12 cellular contexts compared by ENCODE assay signal in the genomic region with DNA sequence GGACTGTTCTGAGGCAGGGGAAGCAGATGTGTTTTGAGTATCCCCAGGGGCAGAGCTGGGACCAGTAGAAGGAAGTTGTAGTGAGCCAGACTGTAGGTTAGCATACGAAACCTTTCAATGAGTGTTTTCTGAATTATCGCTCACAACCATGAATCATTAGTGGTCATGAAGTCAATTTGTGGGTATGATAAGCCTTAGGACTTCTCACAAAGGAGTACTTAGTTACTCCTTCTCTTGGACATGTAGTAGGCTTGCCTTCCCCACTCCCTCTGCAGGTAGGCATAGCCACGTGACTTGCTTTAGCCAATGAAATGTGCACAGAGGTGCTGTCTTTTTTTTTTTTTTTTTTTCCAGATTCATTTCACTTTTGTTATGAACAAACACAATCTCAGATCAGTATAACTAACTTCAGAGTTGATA. TPM values are rescaled to one million over a fixed set of nuclear protein-coding genes. Genes with fewer than 3 reads are reported as not detected.
DNase-seq lines count a peak whose midpoint lies in the region; ATAC-seq, FAIRE-seq and TF ChIP-seq lines count a peak whose summit lies in the region.
"Had no signal": no experiment of that assay in that cellular context is flagged by ENCODE, and none has a peak within 500 bp of the region (broad histone marks: within the 10 kb centered on the region; RNA-seq: fewer than 3 reads in every experiment).

No MANE protein-coding gene starts in this region.

- no peaks in the 10 kb centered on the region for H3K9me3 Mint-ChIP-seq in activated T-helper 2 cell treated with anti-CD3 and anti-CD28 coated beads, Interferon-gamma antibody, Interleukin-2, Interleukin-4, amounts not matched to agents 10 μg/mL and 5 μg/mL and 100 μg/mL, durations not matched to agents 14 hours and 24 hours and 36 hours
- no peaks in the 10 kb centered on the region for H3K9me3 Mint-ChIP-seq in nephron progenitor cell

- no peak overlapping the region for H3K27ac ChIP-seq in pancreas
- H3K27ac ChIP-seq in psoas muscle = no peak overlapping the region

- peaks cover 0 to 7% (median 0%) of the 10 kb centered on the region in 3 donors for H3K4me1 ChIP-seq in pancreas
- no peaks in the 10 kb centered on the region for H3K4me1 ChIP-seq in psoas muscle

- peaks cover 28% of the 10 kb centered on the region for H3K36me3 Mint-ChIP-seq in activated T-helper 2 cell treated with anti-CD3 and anti-CD28 coated beads, Interferon-gamma antibody, Interleukin-2, Interleukin-4, amounts not matched to agents 10 μg/mL and 5 μg/mL and 100 μg/mL, durations not matched to agents 14 hours and 24 hours and 36 hours (ENCODE audit: low read depth)
- peaks cover 56% of the 10 kb centered on the region for H3K36me3 Mint-ChIP-seq in nephron progenitor cell (ENCODE audit: low read depth)

- no peaks in the 10 kb centered on the region for H3K9me3 ChIP-seq in pancreas
- no peaks in the 10 kb centered on the region for H3K9me3 ChIP-seq in psoas muscle

- no peaks in the 10 kb centered on the region for H3K27me3 Mint-ChIP-seq in activated T-helper 2 cell treated with anti-CD3 and anti-CD28 coated beads, Interferon-gamma antibody, Interleukin-2, Interleukin-4, amounts not matched to agents 10 μg/mL and 5 μg/mL and 100 μg/mL, durations not matched to agents 14 hours and 24 hours and 36 hours (ENCODE audit: low read depth)
- H3K27me3 Mint-ChIP-seq in nephron progenitor cell (ENCODE audit: low read depth, poor library complexity) = peaks cover 3% of the 10 kb centered on the region

- H3K27ac Mint-ChIP-seq in activated T-helper 2 cell treated with anti-CD3 and anti-CD28 coated beads, Interferon-gamma antibody, Interleukin-2, Interleukin-4, amounts not matched to agents 10 μg/mL and 5 μg/mL and 100 μg/mL, durations not matched to agents 14 hours and 24 hours and 36 hours = peak overlapping the region; percentile 64
- H3K27ac Mint-ChIP-seq in nephron progenitor cell = no peak overlapping the region

- no peak for FAIRE-seq in pancreas (lab: Jason Lieb, UNC)

- intact Hi-C loops in activated T-helper 2 cell treated with anti-CD3 and anti-CD28 coated beads, Interferon-gamma antibody, Interleukin-2, Interleukin-4, amounts not matched to agents 10 μg/mL and 5 μg/mL and 100 μg/mL, durations not matched to agents 14 hours and 24 hours and 36 hours (cut with micrococcal nuclease) = no loop called here
- intact Hi-C loops in pancreas (cut with DNase I) (no loop called here), psoas muscle (cut with DNase I) (loop anchor here in 1 of 2 donors (10.0 kb wide), 1 partner anchor 1145 kb away; no protein-coding TSS in a partner anchor)

- H3K4me3 Mint-ChIP-seq in activated T-helper 2 cell treated with anti-CD3 and anti-CD28 coated beads, Interferon-gamma antibody, Interleukin-2, Interleukin-4, amounts not matched to agents 10 μg/mL and 5 μg/mL and 100 μg/mL, durations not matched to agents 14 hours and 24 hours and 36 hours (ENCODE audit: low read depth) = no peak overlapping the region
- no peak overlapping the region for H3K4me3 Mint-ChIP-seq in nephron progenitor cell

- no peaks in the 10 kb centered on the region for H3K27me3 ChIP-seq in pancreas
- no peaks in the 10 kb centered on the region for H3K27me3 ChIP-seq in psoas muscle (ENCODE audit: insufficient read depth in 3 of 3, low read length in 2 of 3)

- peaks cover 12% of the 10 kb centered on the region for H3K4me1 Mint-ChIP-seq in activated T-helper 2 cell treated with anti-CD3 and anti-CD28 coated beads, Interferon-gamma antibody, Interleukin-2, Interleukin-4, amounts not matched to agents 10 μg/mL and 5 μg/mL and 100 μg/mL, durations not matched to agents 14 hours and 24 hours and 36 hours (ENCODE audit: low read depth)
- peaks cover 21% of the 10 kb centered on the region for H3K4me1 Mint-ChIP-seq in nephron progenitor cell

- DNase-seq in NCI-H2171 treated with DMSO at 0.1 percent for 48 hours (lab: John Stamatoyannopoulos, UW) (peak; percentile 37), NCI-H2171 (lab: John Stamatoyannopoulos, UW) (no peak), pancreas (no peak), psoas muscle (no peak), nephron progenitor cell (no peak)
- DNase-seq in activated T-helper 2 cell treated with anti-CD3 and anti-CD28 coated beads, Interferon-gamma antibody, Interleukin-2, Interleukin-4, amounts not matched to agents 10 μg/mL and 5 μg/mL and 100 μg/mL, durations not matched to agents 14 hours and 24 hours and 36 hours (ENCODE audit: low spot score) = no peak
- no peak for DNase-seq in stimulated activated CD4-positive, alpha-beta T cell treated with anti-CD3 and anti-CD28 coated beads, Interleukin-4, amount 100 ng/mL, for 4 hours
- DNase-seq: 8988T, caudate nucleus, hypothalamus, NCI-H2029 had no signal

- no peak for TF ChIP-seq CTCF in pancreas (IDR thresholded peaks at IDR 0.05)
- TF ChIP-seq CTCF in psoas muscle (IDR thresholded peaks at IDR 0.05) = no peak
- no peak for TF ChIP-seq CTCF in nephron progenitor cell (IDR thresholded peaks at IDR 0.05)

- peak; percentile 54 for ATAC-seq in HG03565 (IDR thresholded peaks at IDR 0.05; ENCODE audit: unreplicated experiment)
- ATAC-seq in pancreas = peak; percentile 30 to 71 (median 46)
- no peak for ATAC-seq in psoas muscle

- WGBS in pancreas, 2 donors = 74 to 86% methylated on average over 3 of the region's 3 CpGs
- 73 to 82% (median 80%) methylated on average over 3 of the region's 3 CpGs for WGBS in psoas muscle, 3 donors

- H3K36me3 ChIP-seq in pancreas (no peaks in the 10 kb centered on the region), psoas muscle (ENCODE audit: insufficient read depth in 1 of 2, low read depth in 1 of 2) (peaks cover 11 to 42% of the 10 kb centered on the region in 2 donors)

- H3K4me3 ChIP-seq in pancreas = no peak overlapping the region
- H3K4me3 ChIP-seq in psoas muscle = no peak overlapping the region

RNA-seq across cellular contexts. Expression of gene FAAH, which starts 23.9 kb away (rescaled TPM):
- total RNA-seq in activated T-helper 2 cell treated with anti-CD3 and anti-CD28 coated beads, Interferon-gamma antibody, Interleukin-2, Interleukin-4, amounts not matched to agents 10 μg/mL and 5 μg/mL and 100 μg/mL, durations not matched to agents 14 hours and 24 hours and 36 hours = 2.4 and 3.8 TPM in 2 replicates
- 10 to 100 TPM; 19.5 to 34.6 (median 24.7) TPM for total RNA-seq in pancreas
- 100 to 1,000 TPM; 103 to 122 TPM for polyA plus RNA-seq in pancreas
- 10 to 100 TPM in 1 of 4 donors, 1 to 10 TPM in 3; 5.0 to 11.0 (median 7.6) TPM for total RNA-seq in psoas muscle
- 1 to 10 TPM; 1.6 to 5.7 (median 5.1) TPM for polyA plus RNA-seq in psoas muscle

RNA-seq across cellular contexts. Expression of gene NSUN4, which starts 29.6 kb away (rescaled TPM):
- 37.2 and 37.6 TPM in 2 replicates for total RNA-seq in activated T-helper 2 cell treated with anti-CD3 and anti-CD28 coated beads, Interferon-gamma antibody, Interleukin-2, Interleukin-4, amounts not matched to agents 10 μg/mL and 5 μg/mL and 100 μg/mL, durations not matched to agents 14 hours and 24 hours and 36 hours
- total RNA-seq in pancreas (10 to 100 TPM in 5 of 6 donors, 1 to 10 TPM in 1; 9.0 to 16.4 (median 11.5) TPM), psoas muscle (10 to 100 TPM; 13.3 to 25.3 (median 20.9) TPM)
- polyA plus RNA-seq in pancreas (1 to 10 TPM; 8.1 to 9.4 TPM), psoas muscle (10 to 100 TPM in 2 of 3 donors, 1 to 10 TPM in 1; 9.4 to 16.3 (median 10.7) TPM)

Comparison
In these comparisons a context has a peak if more than half of its experiments do, and no peak if none do; other contexts are left out.
1. ATAC-seq: peak in HG03565 (single experiment) and pancreas (4 of 4); none in psoas muscle (0 of 4).